Comparison of ENCODE assay signal across 28 cellular contexts in genomic region chr16:10750793-10751192, GRCh38. TPM values are rescaled to one million over a fixed set of nuclear protein-coding genes. Genes with fewer than 3 reads are reported as not detected.
DNase-seq lines count a peak whose midpoint lies in the region; ATAC-seq, FAIRE-seq and TF ChIP-seq lines count a peak whose summit lies in the region.
"Had no signal": no experiment of that assay in that cellular context is flagged by ENCODE, and none has a peak within 500 bp of the region (broad histone marks: within the 10 kb centered on the region; RNA-seq: fewer than 3 reads in every experiment).

No MANE protein-coding gene starts in this region.

- no peak for FAIRE-seq in kidney (lab: Jason Lieb, UNC)
- FAIRE-seq: HTR-8/SVneo had no signal

- H3K4me3 Mint-ChIP-seq in activated CD4-positive, alpha-beta T cell treated with anti-CD3 and anti-CD28 coated beads, Interleukin-2, amount 10 ng/mL, durations not matched to agents 24 days and 14 days: no peak overlapping the region
- peak overlapping the region; percentile 37 for H3K4me3 Mint-ChIP-seq in activated T-helper 17 cell treated with anti-CD3 and anti-CD28 coated beads, Interleukin-2, amount 50 U/mL, for 72 hours
- H3K4me3 Mint-ChIP-seq in nephron progenitor cell: no peak overlapping the region
- H3K4me3 Mint-ChIP-seq: activated naive CD8-positive, alpha-beta T cell; immature natural killer cell had no signal

- intact Hi-C loops in activated CD4-positive, alpha-beta T cell treated with anti-CD3 and anti-CD28 coated beads, Interleukin-2, amount 10 ng/mL, durations not matched to agents 24 days and 14 days (cut with micrococcal nuclease): no loop called here
- intact Hi-C loops in tibial artery (cut with DNase I; ENCODE audit: low total_unique reads): no loop called here
- intact Hi-C loops in kidney (cut with DNase I): no loop called here

- H3K9me3 ChIP-seq in tibial artery (no peaks in the 10 kb centered on the region), kidney (ENCODE audit: control insufficient read depth in 1 of 2, low read length in 2 of 2) (no peaks in the 10 kb centered on the region)
- H3K9me3 ChIP-seq: Caco-2, upper lobe of right lung had no signal

- H3K9me3 Mint-ChIP-seq in activated CD4-positive, alpha-beta T cell treated with anti-CD3 and anti-CD28 coated beads, Interleukin-2, amount 10 ng/mL, durations not matched to agents 24 days and 14 days: no peaks in the 10 kb centered on the region
- H3K9me3 Mint-ChIP-seq in activated T-helper 17 cell treated with anti-CD3 and anti-CD28 coated beads, Interleukin-2, amount 50 U/mL, for 72 hours: no peaks in the 10 kb centered on the region
- no peaks in the 10 kb centered on the region for H3K9me3 Mint-ChIP-seq in nephron progenitor cell
- H3K9me3 Mint-ChIP-seq: immature natural killer cell had no signal

- no peak for DNase-seq in activated CD4-positive, alpha-beta T cell treated with anti-CD3 and anti-CD28 coated beads, Interleukin-2, amount 10 ng/mL, durations not matched to agents 24 days and 14 days
- no peak for DNase-seq in activated CD4-positive, alpha-beta T cell treated with anti-CD3 and anti-CD28 coated beads, Interleukin-2, amount 50 U/mL, for 1 hour
- DNase-seq in G401 (ENCODE audit: low spot score) (peak; percentile 85), nephron progenitor cell (no peak), H7 (no peak), tibial artery (no peak), kidney (no peak)
- DNase-seq: AML-193; Caco-2; DND-41; effector CD8-positive, alpha-beta T cell; foreskin keratinocyte; GOT3; immature natural killer cell; Karpas-422; NCI-H1694 treated with DMSO at 0.1 percent for 48 hours; NCI-H2171; NCI-H526 treated with DMSO at 0.1 percent for 48 hours; upper lobe of right lung had no signal

- no peak overlapping the region for H3K27ac ChIP-seq in tibial artery
- no peak overlapping the region for H3K27ac ChIP-seq in kidney (ENCODE audit: low read depth in 2 of 2, low read length in 2 of 2)
- H3K27ac ChIP-seq: foreskin keratinocyte, hepatocyte, upper lobe of right lung had no signal

- H3K27me3 Mint-ChIP-seq in activated CD4-positive, alpha-beta T cell treated with anti-CD3 and anti-CD28 coated beads, Interleukin-2, amount 10 ng/mL, durations not matched to agents 24 days and 14 days: no peaks in the 10 kb centered on the region
- no peaks in the 10 kb centered on the region for H3K27me3 Mint-ChIP-seq in activated T-helper 17 cell treated with anti-CD3 and anti-CD28 coated beads, Interleukin-2, amount 50 U/mL, for 72 hours
- H3K27me3 Mint-ChIP-seq in nephron progenitor cell (ENCODE audit: low read depth, poor library complexity): peaks cover 5% of the 10 kb centered on the region
- H3K27me3 Mint-ChIP-seq: activated naive CD8-positive, alpha-beta T cell had no signal

- H3K36me3 ChIP-seq in H7 (replicated peaks; ENCODE audit: control insufficient read depth, insufficient read depth, low read length) (peaks cover 3% of the 10 kb centered on the region; the same call in 1 of the 2 replicates), tibial artery (peaks cover 17 to 70% (median 43%) of the 10 kb centered on the region in 3 donors), kidney (ENCODE audit: control insufficient read depth in 1 of 2, insufficient read depth in 2 of 2, low read length in 2 of 2) (peaks cover 13 to 27% of the 10 kb centered on the region in 2 donors)

- H3K4me3 ChIP-seq in H7 (ENCODE audit: insufficient read depth, low read depth, low read length) (no peak overlapping the region), tibial artery (no peak overlapping the region), kidney (ENCODE audit: low read length in 2 of 2) (no peak overlapping the region)
- H3K4me3 ChIP-seq: hepatocyte, upper lobe of right lung had no signal

- no peak for ATAC-seq in activated T-helper 17 cell treated with anti-CD3 and anti-CD28 coated beads, Interleukin-2, amount 50 U/mL, for 72 hours (replicated peaks)
- ATAC-seq: esophagus mucosa, foreskin keratinocyte had no signal

- H3K27me3 ChIP-seq in H7 (ENCODE audit: control insufficient read depth, insufficient read depth, low read length) (no peaks in the 10 kb centered on the region), tibial artery (no peaks in the 10 kb centered on the region)
- H3K27me3 ChIP-seq: foreskin keratinocyte, hepatocyte, upper lobe of right lung had no signal

- H3K4me1 Mint-ChIP-seq in activated CD4-positive, alpha-beta T cell treated with anti-CD3 and anti-CD28 coated beads, Interleukin-2, amount 10 ng/mL, durations not matched to agents 24 days and 14 days: peaks cover 29% of the 10 kb centered on the region
- H3K4me1 Mint-ChIP-seq in activated T-helper 17 cell treated with anti-CD3 and anti-CD28 coated beads, Interleukin-2, amount 50 U/mL, for 72 hours: peaks cover 28% of the 10 kb centered on the region
- H3K4me1 Mint-ChIP-seq in nephron progenitor cell: peaks cover 18% of the 10 kb centered on the region

- H3K27ac Mint-ChIP-seq in activated CD4-positive, alpha-beta T cell treated with anti-CD3 and anti-CD28 coated beads, Interleukin-2, amount 10 ng/mL, durations not matched to agents 24 days and 14 days: peak overlapping the region; percentile 58
- peak overlapping the region; percentile 65 for H3K27ac Mint-ChIP-seq in activated T-helper 17 cell treated with anti-CD3 and anti-CD28 coated beads, Interleukin-2, amount 50 U/mL, for 72 hours
- peak overlapping the region; percentile 82 for H3K27ac Mint-ChIP-seq in nephron progenitor cell
- H3K27ac Mint-ChIP-seq: activated naive CD8-positive, alpha-beta T cell; immature natural killer cell had no signal

- peaks cover 48% of the 10 kb centered on the region for H3K36me3 Mint-ChIP-seq in activated CD4-positive, alpha-beta T cell treated with anti-CD3 and anti-CD28 coated beads, Interleukin-2, amount 10 ng/mL, durations not matched to agents 24 days and 14 days (ENCODE audit: low read depth)
- H3K36me3 Mint-ChIP-seq in activated T-helper 17 cell treated with anti-CD3 and anti-CD28 coated beads, Interleukin-2, amount 50 U/mL, for 72 hours (ENCODE audit: low read depth): peaks cover 90% of the 10 kb centered on the region
- H3K36me3 Mint-ChIP-seq in nephron progenitor cell (ENCODE audit: low read depth): peaks cover 32% of the 10 kb centered on the region

- in situ Hi-C loops in G401 (cut with HindIII; ENCODE audit: low sequenced_read_pairs): no loop called here

- peaks cover 0 to 9% (median 0%) of the 10 kb centered on the region in 4 donors for H3K4me1 ChIP-seq in tibial artery
- H3K4me1 ChIP-seq in kidney (ENCODE audit: control insufficient read depth in 1 of 2, insufficient read depth in 1 of 2, low read depth in 1 of 2, low read length in 2 of 2): no peaks in the 10 kb centered on the region
- H3K4me1 ChIP-seq: Caco-2 had no signal

- TF ChIP-seq CTCF in nephron progenitor cell (IDR thresholded peaks at IDR 0.05): no peak
- TF ChIP-seq CTCF in tibial artery (IDR thresholded peaks at IDR 0.05): no peak
- no peak for TF ChIP-seq CTCF in kidney (IDR thresholded peaks at IDR 0.05; ENCODE audit: borderline replicate concordance, extremely low read depth, insufficient read depth)

- no peak overlapping the region for H3K9ac ChIP-seq in kidney (ENCODE audit: low read length in 2 of 2)

RNA-seq across cellular contexts. Expression of gene NUBP1, which starts 7.2 kb away (rescaled TPM):
- 38.6 and 39.5 TPM in 2 replicates for total RNA-seq in activated CD4-positive, alpha-beta T cell treated with anti-CD3 and anti-CD28 coated beads, Interleukin-2, amount 10 ng/mL, durations not matched to agents 24 days and 14 days
- total RNA-seq in G401 (2014; rRNA removed; shearing (Covaris generic)): 30.6 and 35.9 TPM in 2 replicates
- total RNA-seq in activated T-helper 17 cell treated with anti-CD3 and anti-CD28 coated beads, Interleukin-2, amount 50 U/mL, for 72 hours: 10 to 100 TPM; 32.9 to 46.6 TPM
- 21.3 and 30.3 TPM in 2 replicates for total RNA-seq in H7 (2014; rRNA removed; shearing (Covaris generic))
- 38.5 TPM for total RNA-seq in kidney
- polyA plus RNA-seq in kidney (ENCODE audit: insufficient read depth, low read depth, low replicate concordance): 47.7 TPM

RNA-seq across cellular contexts. Expression of gene TEKT5, which starts 56.1 kb away (rescaled TPM):
- total RNA-seq in activated CD4-positive, alpha-beta T cell treated with anti-CD3 and anti-CD28 coated beads, Interleukin-2, amount 10 ng/mL, durations not matched to agents 24 days and 14 days: not detected in 2 replicates
- total RNA-seq in G401 (2014; rRNA removed; shearing (Covaris generic)): not detected in 2 replicates
- total RNA-seq in activated T-helper 17 cell treated with anti-CD3 and anti-CD28 coated beads, Interleukin-2, amount 50 U/mL, for 72 hours: 1 to 10 TPM in 1 of 2 donors, under 1 TPM in 1; 0.19 to 2.4 TPM
- 0.31 TPM in 1 of 2 replicates, not detected in the other for total RNA-seq in H7 (2014; rRNA removed; shearing (Covaris generic))
- total RNA-seq in kidney: 0.57 TPM
- not detected for polyA plus RNA-seq in kidney (ENCODE audit: insufficient read depth, low read depth, low replicate concordance)
- total RNA-seq: A172, Caco-2, esophagus mucosa, foreskin keratinocyte, hepatocyte, mononuclear cell, RPMI7951, upper lobe of right lung had no signal
- polyA plus RNA-seq: foreskin keratinocyte, hepatocyte, immature natural killer cell, neural cell had no signal
